Comparison of ENCODE assay signal across 20 cellular contexts in genomic region chr3:18396428-18396827, GRCh38.
"Had no signal": no experiment of that assay in that cellular context is flagged by ENCODE, and none has a peak within 500 bp of the region (broad histone marks: within the 10 kb centered on the region; RNA-seq: fewer than 3 reads in every experiment).

No MANE protein-coding gene starts in this region.

- H3K9me3 Mint-ChIP-seq: activated CD4-positive, alpha-beta memory T cell treated with anti-CD3 and anti-CD28 coated beads for 36 hours; mesothelial cell of epicardium; nephron progenitor cell had no signal

- H3K27me3 Mint-ChIP-seq: activated CD4-positive, alpha-beta memory T cell treated with anti-CD3 and anti-CD28 coated beads for 36 hours had no signal

- H3K9me3 ChIP-seq: gastroesophageal sphincter, pancreas, psoas muscle, right atrium auricular region, SK-N-SH, tibial artery had no signal

- H3K4me3 Mint-ChIP-seq: activated CD4-positive, alpha-beta memory T cell treated with anti-CD3 and anti-CD28 coated beads for 36 hours; mesothelial cell of epicardium; nephron progenitor cell had no signal

- H3K27ac ChIP-seq: coronary artery, epithelial cell of prostate, gastroesophageal sphincter, pancreas, psoas muscle, right atrium auricular region, tibial artery had no signal

- DNase-seq: activated CD4-positive, alpha-beta memory T cell treated with anti-CD3 and anti-CD28 coated beads for 36 hours; cerebellar nuclear complex; head of caudate nucleus; hypothalamus; left ventricle myocardium superior; mammary epithelial cell; nephron progenitor cell; pancreas; psoas muscle; SK-N-SH; stimulated activated CD4-positive, alpha-beta T cell treated with anti-CD3 and anti-CD28 coated beads, Interleukin-4, amount 100 ng/mL, for 24 hours; stimulated activated naive CD4-positive, alpha-beta T cell treated with Interleukin-2 at 50 U/mL for 16 hours; substantia nigra; T-helper 9 cell; tibial artery had no signal

- H3K4me3 ChIP-seq: coronary artery, gastroesophageal sphincter, pancreas, psoas muscle, right atrium auricular region, tibial artery had no signal

- H3K27me3 ChIP-seq: gastroesophageal sphincter, pancreas, right atrium auricular region, tibial artery had no signal

- H3K4me1 ChIP-seq: pancreas, right atrium auricular region, tibial artery had no signal

- H3K27ac Mint-ChIP-seq: mesothelial cell of epicardium, nephron progenitor cell had no signal

- H3K4me1 Mint-ChIP-seq: nephron progenitor cell had no signal

- ATAC-seq: gastroesophageal sphincter, left ventricle myocardium superior, pancreas, psoas muscle had no signal
